In genomic region chr2:54632733-54633692, GRCh38 we compare ENCODE assay signal across 9 cellular contexts.
DNase-seq lines count a peak whose midpoint lies in the region; ATAC-seq, FAIRE-seq and TF ChIP-seq lines count a peak whose summit lies in the region.
"Had no signal": no experiment of that assay in that cellular context is flagged by ENCODE, and none has a peak within 500 bp of the region (broad histone marks: within the 10 kb centered on the region; RNA-seq: fewer than 3 reads in every experiment).

No MANE protein-coding gene starts in this region.

- TF ChIP-seq CTCF in CD4-positive, alpha-beta T cell (IDR thresholded peaks at IDR 0.05): no peak
- TF ChIP-seq CTCF in OCI-LY7 (conservative IDR thresholded peaks at IDR 0.05; ENCODE audit: low read length) (no peak), esophagus muscularis mucosa (IDR thresholded peaks at IDR 0.05) (no peak), pancreas (IDR thresholded peaks at IDR 0.05) (no peak), ascending aorta (IDR thresholded peaks at IDR 0.05) (no peak)

- CTCF ChIA-PET in CD4-positive, alpha-beta T cell (lab: Charles Lee): interaction anchor here (1.4 to 1.5 kb wide), 3 partner anchors 14 to 110 kb away, joined by 3 to 5 read pairs (median 4); no protein-coding TSS in a partner anchor
- CTCF ChIA-PET in OCI-LY7 (lab: Charles Lee; ENCODE audit: unreplicated experiment): no interaction called here

- peaks cover 95% of the 10 kb centered on the region for H3K36me3 Mint-ChIP-seq in CD4-positive, alpha-beta T cell (ENCODE audit: low read depth)

- no peaks in the 10 kb centered on the region for H3K9me3 ChIP-seq in CD4-positive, alpha-beta T cell (ENCODE audit: control insufficient read depth, low read length)
- H3K9me3 ChIP-seq in OCI-LY7 (ENCODE audit: low read length) (no peaks in the 10 kb centered on the region), esophagus muscularis mucosa (no peaks in the 10 kb centered on the region), pancreas (no peaks in the 10 kb centered on the region), ascending aorta (no peaks in the 10 kb centered on the region)

- H3K79me1 ChIP-seq in mesendoderm (ENCODE audit: low read length): peaks cover 3% of the 10 kb centered on the region

- no peaks in the 10 kb centered on the region for H3K9me2 ChIP-seq in OCI-LY7 (ENCODE audit: insufficient read depth, low read length)

- peak overlapping the region; percentile 49 for H3K27ac Mint-ChIP-seq in CD4-positive, alpha-beta T cell

- TF ChIP-seq POLR2A in esophagus muscularis mucosa (IDR thresholded peaks at IDR 0.05; ENCODE audit: low read depth): no peak

- BruUV-seq in OCI-LY7 (replicated peaks; lab: Mats Ljungman, UMichigan): no TSS peak

- intact Hi-C loops in CD4-positive, alpha-beta T cell (cut with DNase I, micrococcal nuclease): loop anchor here in 1 of 2 experiments (5.0 kb wide), 1 partner anchor 111 kb away; no protein-coding TSS in a partner anchor
- intact Hi-C loops in OCI-LY7 (cut with micrococcal nuclease; ENCODE audit: unreplicated experiment): loop anchor here (10.0 kb wide), 2 partner anchors 152 to 668 kb away; no protein-coding TSS in a partner anchor
- intact Hi-C loops in esophagus muscularis mucosa (cut with DNase I): no loop called here
- intact Hi-C loops in pancreas (cut with DNase I): no loop called here
- intact Hi-C loops in ascending aorta (cut with DNase I): loop anchor here (10.0 kb wide), 1 partner anchor 178 kb away; the partner anchor contains the start of gene SPTBN1

- no peak overlapping the region for H3K27ac ChIP-seq in CD4-positive, alpha-beta T cell (ENCODE audit: low read depth, low read length)
- H3K27ac ChIP-seq in OCI-LY7 (ENCODE audit: low read depth, low read length, poor library complexity, severe bottlenecking) (peak overlapping the region; percentile 97), esophagus muscularis mucosa (replicated peaks in 1 of 4) (peak overlapping the region; percentile 71 to 81 (median 74)), pancreas (peak overlapping the region in 3 of 4 donors; percentile 40 to 83 (median 72)), mesendoderm (ENCODE audit: low read depth, low read length) (no peak overlapping the region), ascending aorta (no peak overlapping the region)

- no peaks in the 10 kb centered on the region for H3K27me3 Mint-ChIP-seq in CD4-positive, alpha-beta T cell

- H3K36me3 ChIP-seq in OCI-LY7 (ENCODE audit: insufficient read depth, low read length) (peaks cover 76% of the 10 kb centered on the region), esophagus muscularis mucosa (peaks cover 45 to 76% (median 67%) of the 10 kb centered on the region in 4 donors), pancreas (peaks cover 3 to 54% (median 24%) of the 10 kb centered on the region in 3 donors), mesendoderm (ENCODE audit: control insufficient read depth, insufficient read depth, low read length) (peaks cover 30% of the 10 kb centered on the region), ascending aorta (peaks cover 48 to 77% of the 10 kb centered on the region in 2 donors)

- H3K4me3 Mint-ChIP-seq in CD4-positive, alpha-beta T cell: no peak overlapping the region

- H2AFZ ChIP-seq in OCI-LY7 (ENCODE audit: low read length): no peak overlapping the region

- FAIRE-seq in pancreas (lab: Jason Lieb, UNC): no peak

- H3K18ac ChIP-seq in mesendoderm (ENCODE audit: low read length): no peak overlapping the region

- no peak overlapping the region for H3K4ac ChIP-seq in mesendoderm (ENCODE audit: low read depth, low read length)

- H3K4me3 ChIP-seq in OCI-LY7 (ENCODE audit: low read depth, low read length, poor library complexity, severe bottlenecking) (peak overlapping the region; percentile 53), esophagus muscularis mucosa (no peak overlapping the region), pancreas (no peak overlapping the region), mesendoderm (ENCODE audit: low read length) (no peak overlapping the region), ascending aorta (no peak overlapping the region)

- H2BK120ac ChIP-seq in mesendoderm (ENCODE audit: low read depth, low read length): no peak overlapping the region

- no peak for DNase-seq in CD4-positive, alpha-beta T cell
- no peak for DNase-seq in OCI-LY7 (ENCODE audit: low spot score)
- DNase-seq in esophagus muscularis mucosa (ENCODE audit: extremely low spot score): no peak
- no peak for DNase-seq in pancreas
- DNase-seq in NCI-H510A treated with DMSO at 0.1 percent for 48 hours (lab: John Stamatoyannopoulos, UW): no peak
- no peak for DNase-seq in OCI-M1 (lab: John Stamatoyannopoulos, UW)
- no peak for DNase-seq in mesendoderm
- DNase-seq in ascending aorta (ENCODE audit: low spot score in 2 of 2): no peak
- DNase-seq: central memory CD4-positive, alpha-beta T cell had no signal

- no peak overlapping the region for H2BK5ac ChIP-seq in mesendoderm (ENCODE audit: low read length)

- no peak overlapping the region for H3K23ac ChIP-seq in mesendoderm (ENCODE audit: low read length)

- POLR2A ChIA-PET in CD4-positive, alpha-beta T cell (lab: Charles Lee): interaction anchor here (0.6 to 3.5 kb wide), 4 partner anchors 9 to 74 kb away, joined by 3 to 19 read pairs (median 4); no protein-coding TSS in a partner anchor
- POLR2A ChIA-PET in OCI-LY7 (lab: Charles Lee): interaction anchor here (0.6 to 2.2 kb wide), 7 partner anchors 18 to 787 kb away, joined by 3 to 22 read pairs (median 5); partner anchors contain the start of gene CCDC88A

- TF ChIP-seq EP300 in esophagus muscularis mucosa (IDR thresholded peaks at IDR 0.05): no peak

- H2AK5ac ChIP-seq in mesendoderm (ENCODE audit: low read length): no peak overlapping the region

- peak overlapping the region; percentile 76 for H3K4me2 ChIP-seq in OCI-LY7 (ENCODE audit: low read length)
- no peak overlapping the region for H3K4me2 ChIP-seq in mesendoderm (ENCODE audit: low read length)

- H3K4me1 ChIP-seq in OCI-LY7 (ENCODE audit: insufficient read depth, low read length, poor library complexity, severe bottlenecking) (peaks cover 95% of the 10 kb centered on the region), esophagus muscularis mucosa (peaks cover 83 to 87% (median 83%) of the 10 kb centered on the region in 4 donors), pancreas (peaks cover 26 to 47% (median 34%) of the 10 kb centered on the region in 3 donors), mesendoderm (ENCODE audit: control insufficient read depth, low read depth, low read length) (no peaks in the 10 kb centered on the region), ascending aorta (peaks cover 4 to 30% of the 10 kb centered on the region in 2 donors)

- H3K27me3 ChIP-seq in CD4-positive, alpha-beta T cell (ENCODE audit: control insufficient read depth, insufficient read depth, low read length): no peaks in the 10 kb centered on the region
- no peaks in the 10 kb centered on the region for H3K27me3 ChIP-seq in esophagus muscularis mucosa
- H3K27me3 ChIP-seq in pancreas: no peaks in the 10 kb centered on the region
- no peaks in the 10 kb centered on the region for H3K27me3 ChIP-seq in mesendoderm (ENCODE audit: insufficient read depth, low read length, poor library complexity)
- H3K27me3 ChIP-seq in ascending aorta: no peaks in the 10 kb centered on the region

- H3K79me2 ChIP-seq in OCI-LY7 (ENCODE audit: insufficient read depth, low read depth, low read length) (peaks cover 26% of the 10 kb centered on the region; the same call in 1 of the 2 replicates), mesendoderm (ENCODE audit: control insufficient read depth, insufficient read depth, low read length) (no peaks in the 10 kb centered on the region)

- no peaks in the 10 kb centered on the region for H3K9me3 Mint-ChIP-seq in CD4-positive, alpha-beta T cell

- no peak overlapping the region for H3K9ac ChIP-seq in mesendoderm (ENCODE audit: low read length)

- H4K8ac ChIP-seq in mesendoderm (ENCODE audit: low read depth, low read length): no peak overlapping the region

- peaks cover 39% of the 10 kb centered on the region for H3K4me1 Mint-ChIP-seq in CD4-positive, alpha-beta T cell (ENCODE audit: low read depth)

- no peaks in the 10 kb centered on the region for H4K20me1 ChIP-seq in OCI-LY7 (ENCODE audit: insufficient read depth, low read length)

- H2BK15ac ChIP-seq in mesendoderm (replicated peaks; ENCODE audit: low read depth): no peak overlapping the region

- H4K5ac ChIP-seq in mesendoderm (ENCODE audit: low read length): no peak overlapping the region

- WGBS in esophagus muscularis mucosa: 73% methylated on average over 12 of the region's 12 CpGs
- WGBS in pancreas, 2 donors: 74 to 78% methylated on average over 12 of the region's 12 CpGs
- WGBS in mesendoderm (ENCODE audit: extremely low coverage, insufficient coverage, low lambda C conversion rate): no CpG with 5 or more reads among the region's 12 CpGs

- no peak for ATAC-seq in CD4-positive, alpha-beta T cell (ENCODE audit: poor library complexity)
- ATAC-seq in pancreas: no peak

- H3K56ac ChIP-seq in mesendoderm (ENCODE audit: low read length): no peak overlapping the region

Comparison
In these comparisons a context has a peak if more than half of its experiments do, and no peak if none do; other contexts are left out.
1. H3K27ac ChIP-seq: peak in OCI-LY7 (single experiment), esophagus muscularis mucosa (4 of 4) and pancreas (3 of 4); none in CD4-positive, alpha-beta T cell (single experiment), mesendoderm (single experiment) and ascending aorta (0 of 2).
2. intact Hi-C loops: an anchor here in OCI-LY7 (10.0 kb wide) and ascending aorta (10.0 kb wide); none called in esophagus muscularis mucosa and pancreas.